In the genomic region with DNA sequence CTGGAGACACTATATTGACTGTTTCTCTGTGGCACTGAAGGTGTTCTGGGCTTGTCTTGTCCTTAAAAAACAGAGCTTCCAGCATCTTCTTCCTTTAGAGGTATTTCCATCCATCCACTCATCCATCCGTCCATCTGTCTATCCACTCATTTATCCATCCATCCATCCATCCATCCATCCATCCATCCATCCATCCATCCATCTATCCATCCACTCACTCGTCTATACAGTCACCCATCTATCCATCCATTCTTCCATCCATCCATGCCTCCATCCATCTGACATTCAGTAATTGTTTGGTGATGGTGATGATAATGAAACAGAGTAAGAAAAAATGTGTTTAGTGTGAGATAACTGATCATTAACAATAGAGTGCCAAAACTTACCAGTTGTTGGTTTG, we compare ENCODE assay signal across 25 cellular contexts.
"Had no signal": no experiment of that assay in that cellular context is flagged by ENCODE, and none has a peak within 500 bp of the region (broad histone marks: within the 10 kb centered on the region; RNA-seq: fewer than 3 reads in every experiment).

No MANE protein-coding gene starts in this region.

- H3K36me3 ChIP-seq: stomach, suprapubic skin, thoracic aorta, thyroid gland, tibial artery, tibial nerve, transverse colon, upper lobe of left lung, upper lobe of right lung, uterus, vagina had no signal

- H3K9me3 ChIP-seq: suprapubic skin, testis, thoracic aorta, thyroid gland, tibial artery, transverse colon, upper lobe of right lung, uterus, vagina had no signal

- H3K27ac ChIP-seq: stomach, suprapubic skin, testis, thoracic aorta, thyroid gland, tibial artery, tibial nerve, transverse colon, upper lobe of left lung, upper lobe of right lung, uterus, vagina had no signal

- H3K4me3 ChIP-seq: stomach, suprapubic skin, testis, thoracic aorta, thyroid gland, tibial artery, tibial nerve, transverse colon, upper lobe of left lung, upper lobe of right lung, uterus, vagina had no signal

- H3K4me1 ChIP-seq: stomach, suprapubic skin, testis, thyroid gland, tibial artery, tibial nerve, transverse colon, upper lobe of left lung, upper lobe of right lung, uterus, vagina had no signal

- ATAC-seq: stimulated activated effector memory CD8-positive, alpha-beta T cell treated with anti-CD3 and anti-CD28 coated beads, Interleukin-12 subunit alpha, Interleukin-12 subunit beta, amount 100 ng/mL, for 72 hours; stimulated activated memory B cell treated with anti-CD40 and anti-IgM and Interleukin-4, amounts not matched to agents 10 μg/mL and 1 μg/mL and 100 μg/mL, for 72 hours; stimulated activated naive B cell treated with anti-CD40 and anti-IgM and Interleukin-4, amounts not matched to agents 10 μg/mL and 1 μg/mL and 100 μg/mL, for 72 hours; stimulated activated naive CD8-positive, alpha-beta T cell treated with anti-CD3 and anti-CD28 coated beads, Interleukin-15, amount 100 ng/mL, for 72 hours; stimulated activated naive CD8-positive, alpha-beta T cell treated with anti-CD3 and anti-CD28 coated beads, Interleukin-15, Interleukin-2, amounts not matched to agents 100 U/mL and 50 U/mL, for 24 hours; upper lobe of right lung had no signal

- H3K27me3 ChIP-seq: testis, thyroid gland, tibial nerve, upper lobe of left lung, upper lobe of right lung, uterus, vagina had no signal

- DNase-seq: stimulated activated CD4-positive, alpha-beta T cell treated with anti-CD3 and anti-CD28 coated beads, Interleukin-2, amount 100 ng/mL, for 24 hours; stimulated activated CD4-positive, alpha-beta T cell treated with anti-CD3 and anti-CD28 coated beads, Interleukin-2, amount 100 ng/mL, for 48 hours; stimulated activated CD4-positive, alpha-beta T cell treated with anti-CD3 and anti-CD28 coated beads, Interleukin-4, amount 100 ng/mL, for 1 hour; stimulated activated CD4-positive, alpha-beta T cell treated with anti-CD3 and anti-CD28 coated beads, Interleukin-4, amount 100 ng/mL, for 24 hours; stimulated activated CD4-positive, alpha-beta T cell treated with anti-CD3 and anti-CD28 coated beads, Interleukin-4, amount 100 ng/mL, for 4 hours; stimulated activated CD8-positive, alpha-beta memory T cell treated with anti-CD3 and anti-CD28 coated beads, Interleukin-4, amount 100 ng/mL, for 48 hours; stimulated activated naive B cell treated with anti-CD40 and anti-IgM and Interleukin-4, amounts not matched to agents 10 μg/mL and 1 μg/mL and 100 μg/mL, for 72 hours; stimulated activated naive CD4-positive, alpha-beta T cell treated with Interleukin-2 at 50 U/mL for 16 hours; stimulated activated naive CD8-positive, alpha-beta T cell treated with anti-CD3 and anti-CD28 coated beads, Interleukin-15, amount 100 ng/mL, for 72 hours; stimulated activated naive CD8-positive, alpha-beta T cell treated with anti-CD3 and anti-CD28 coated beads, Interleukin-15, Interleukin-2, amounts not matched to agents 100 U/mL and 50 U/mL, for 24 hours; stomach; substantia nigra; testis; thyroid gland; tibial artery; transverse colon; upper lobe of left lung; upper lobe of right lung; uterus had no signal
